Comparison of ENCODE assay signal across 15 cellular contexts in the genomic region with DNA sequence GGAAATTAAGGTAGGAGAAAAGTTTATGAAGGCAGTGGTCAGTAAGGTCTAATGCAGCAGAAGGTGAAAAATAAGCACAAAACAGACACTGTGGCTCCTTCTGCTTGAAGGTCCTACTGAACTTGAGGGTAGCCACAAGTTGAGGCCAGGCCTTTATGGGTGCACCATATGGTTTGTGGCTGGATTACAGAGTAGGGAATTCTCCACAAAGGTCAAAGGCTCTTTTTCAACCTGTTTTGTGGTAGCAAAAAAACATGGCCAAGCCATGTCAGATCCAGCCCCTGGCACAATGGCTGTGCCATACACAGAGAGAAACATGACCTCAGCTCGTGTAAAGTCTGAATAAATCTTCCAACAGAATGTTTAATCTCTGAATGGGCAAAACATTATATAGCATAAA.
DNase-seq lines count a peak whose midpoint lies in the region; ATAC-seq lines count a peak whose summit lies in the region.
"Had no signal": no experiment of that assay in that cellular context is flagged by ENCODE, and none has a peak within 500 bp of the region (broad histone marks: within the 10 kb centered on the region; RNA-seq: fewer than 3 reads in every experiment).

No MANE protein-coding gene starts in this region.

- intact Hi-C loops in posterior cingulate gyrus (cut with DNase I) = no loop called here

- DNase-seq in EL (peak; percentile 24), MV-4-11 (lab: John Stamatoyannopoulos, UW) (peak; percentile 38), RPMI7951 (ENCODE audit: low read depth) (peak; percentile 16), posterior cingulate gyrus (no peak), globus pallidus (ENCODE audit: low spot score) (no peak)
- DNase-seq in effector CD4-positive, alpha-beta T cell = no peak
- DNase-seq: ACHN; Calu3; CD4-positive, CD25-positive, alpha-beta regulatory T cell; DMS 273 treated with DMSO at 0.1 percent for 48 hours; DMS79; GDM1; H7 had no signal

- ATAC-seq in HG02763 (IDR thresholded peaks at IDR 0.05; ENCODE audit: unreplicated experiment) = no peak
- ATAC-seq: GM23338 had no signal

Comparison
In these comparisons a context has a peak if more than half of its experiments do, and no peak if none do; other contexts are left out.
1. DNase-seq: peak in EL (single experiment), MV-4-11 (single experiment) and RPMI7951 (single experiment); none in posterior cingulate gyrus (0 of 10), effector CD4-positive, alpha-beta T cell (single experiment) and globus pallidus (single experiment).